ENCODE assay signal across 13 cellular contexts in the genomic region with DNA sequence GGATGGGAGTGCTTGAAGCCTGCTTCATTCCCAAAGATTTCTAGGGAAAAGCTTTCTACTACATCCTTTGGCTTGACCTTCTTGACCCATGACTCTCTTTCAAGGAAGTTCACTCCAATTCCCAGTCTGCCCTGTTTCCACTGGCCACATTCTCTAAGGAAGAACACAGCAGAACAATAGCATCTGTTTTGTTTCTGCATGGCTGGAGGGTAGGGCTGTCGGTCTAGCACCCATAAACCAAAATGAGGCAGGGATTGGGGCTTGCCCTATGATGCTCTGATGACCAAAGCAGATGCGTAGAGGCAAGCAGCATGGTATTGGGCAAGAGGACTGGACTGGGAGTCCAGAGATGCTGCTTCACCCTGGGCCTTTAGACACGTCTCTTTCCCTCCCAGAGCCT. TPM values are rescaled to one million over a fixed set of nuclear protein-coding genes. Genes with fewer than 3 reads are reported as not detected.
A peak's percentile ranks its signal among the peaks of the same experiment; 100 is the strongest.
DNase-seq lines count a peak whose midpoint lies in the region; ATAC-seq and TF ChIP-seq lines count a peak whose summit lies in the region.
"Had no signal": no experiment of that assay in that cellular context is flagged by ENCODE, and none has a peak within 500 bp of the region (broad histone marks: within the 10 kb centered on the region; RNA-seq: fewer than 3 reads in every experiment).

No MANE protein-coding gene starts in this region.

- no peak for TF ChIP-seq CTCF in progenitor cell of endocrine pancreas (IDR thresholded peaks at IDR 0.05; ENCODE audit: unreplicated experiment)

- ATAC-seq in HG03159 (IDR thresholded peaks at IDR 0.05; ENCODE audit: unreplicated experiment): no peak
- ATAC-seq: activated CD4-positive, CD25-positive, alpha-beta regulatory T cell treated with anti-CD3 and anti-CD28 coated beads, Interleukin-2, amount 50 U/mL, for 24 hours; lower lobe of right lung had no signal

- DNase-seq in H7 (peak; percentile 11), kidney tubule cell (ENCODE audit: low spot score) (peak; percentile 47), iPS-NIHi7 (ENCODE audit: extremely low spot score) (no peak), DMS153 (lab: John Stamatoyannopoulos, UW) (no peak), progenitor cell of endocrine pancreas (ENCODE audit: low spot score, unreplicated experiment) (no peak)
- DNase-seq: KBM-7, lower lobe of right lung, NCI-H2227 treated with DMSO at 0.1 percent for 48 hours had no signal

- H3K4me3 ChIP-seq in BLaER1 treated with 17β-estradiol and CSF1 and Interleukin-3, amounts not matched to agents 10 nM and 100 nM: peak overlapping the region in 8 of 10 experiments; percentile 64 to 78 (median 70); a peak in 12 of 20 replicates
- no peak overlapping the region for H3K4me3 ChIP-seq in H7 (ENCODE audit: insufficient read depth, low read depth, low read length)

- H3K27ac ChIP-seq in BLaER1 treated with 17β-estradiol and CSF1 and Interleukin-3, amounts not matched to agents 10 nM and 100 nM: no peak overlapping the region
- H3K27ac ChIP-seq in angular gyrus (ENCODE audit: low read depth, low read length): peak overlapping the region; percentile 71
- H3K27ac ChIP-seq: esophagus muscularis mucosa, lower lobe of right lung had no signal

- H4K20me1 ChIP-seq in BLaER1 treated with 17β-estradiol and CSF1 and Interleukin-3, amounts not matched to agents 10 nM and 100 nM: peaks cover 0 to 42% (median 0%) of the 10 kb centered on the region in 11 experiments; a peak in 6 of 22 replicates

- no peak overlapping the region for H3K4me3 Mint-ChIP-seq in progenitor cell of endocrine pancreas (ENCODE audit: low read depth)

- H3K9ac ChIP-seq in BLaER1 treated with 17β-estradiol and CSF1 and Interleukin-3, amounts not matched to agents 10 nM and 100 nM: peak overlapping the region in 5 of 11 experiments; percentile 69 to 84 (median 77); a peak in 4 of 22 replicates

- peaks cover 3% of the 10 kb centered on the region for H3K36me3 Mint-ChIP-seq in progenitor cell of endocrine pancreas (ENCODE audit: insufficient read depth)

- no peaks in the 10 kb centered on the region for H3K9me3 Mint-ChIP-seq in progenitor cell of endocrine pancreas (ENCODE audit: low read depth)

- H3K4me1 Mint-ChIP-seq in progenitor cell of endocrine pancreas (ENCODE audit: low read depth): peaks cover 2% of the 10 kb centered on the region

- peaks cover 13 to 45% (median 34%) of the 10 kb centered on the region in 10 experiments for H3K4me1 ChIP-seq in BLaER1 treated with 17β-estradiol and CSF1 and Interleukin-3, amounts not matched to agents 10 nM and 100 nM

- H3K9me3 ChIP-seq in BLaER1 treated with 17β-estradiol and CSF1 and Interleukin-3, amounts not matched to agents 10 nM and 100 nM (replicated peaks in 1 of 11): no peaks in the 10 kb centered on the region
- H3K9me3 ChIP-seq: esophagus muscularis mucosa, lower lobe of right lung had no signal

- H3K36me3 ChIP-seq in BLaER1 treated with 17β-estradiol and CSF1 and Interleukin-3, amounts not matched to agents 10 nM and 100 nM: peaks cover 1 to 20% (median 8%) of the 10 kb centered on the region in 11 experiments; a peak in 21 of 22 replicates
- H3K36me3 ChIP-seq in H7 (replicated peaks; ENCODE audit: control insufficient read depth, insufficient read depth, low read length): peaks cover 5% of the 10 kb centered on the region

- H3K27me3 Mint-ChIP-seq in progenitor cell of endocrine pancreas: peaks cover 36% of the 10 kb centered on the region

- H3K4me2 ChIP-seq in BLaER1 treated with 17β-estradiol and CSF1 and Interleukin-3, amounts not matched to agents 10 nM and 100 nM: peak overlapping the region; percentile 93 to 100 (median 99)

- no peak overlapping the region for H3K27ac Mint-ChIP-seq in progenitor cell of endocrine pancreas

- peaks cover 0 to 11% (median 5%) of the 10 kb centered on the region in 11 experiments; a peak in 11 of 22 replicates for H3K27me3 ChIP-seq in BLaER1 treated with 17β-estradiol and CSF1 and Interleukin-3, amounts not matched to agents 10 nM and 100 nM
- no peaks in the 10 kb centered on the region for H3K27me3 ChIP-seq in H7 (ENCODE audit: control insufficient read depth, insufficient read depth, low read length)

RNA-seq across cellular contexts. Expression of gene GOLGA2, which starts 24.1 kb away (rescaled TPM):
- 34.4 and 48.7 TPM in 2 replicates for total RNA-seq in H7 (2014; rRNA removed; shearing (Covaris generic))
- total RNA-seq in progenitor cell of endocrine pancreas: 87.0 and 108 TPM in 2 replicates

RNA-seq across cellular contexts. Expression of gene SWI5, which starts 24.4 kb away (rescaled TPM):
- total RNA-seq in H7 (2014; rRNA removed; shearing (Covaris generic)): 36.3 and 53.3 TPM in 2 replicates
- 18.8 and 20.7 TPM in 2 replicates for total RNA-seq in progenitor cell of endocrine pancreas

RNA-seq across cellular contexts. Expression of gene DNM1, which starts 48.5 kb away (rescaled TPM):
- total RNA-seq in H7 (2014; rRNA removed; shearing (Covaris generic)): 16.9 and 35.0 TPM in 2 replicates
- total RNA-seq in progenitor cell of endocrine pancreas: 34.1 and 38.0 TPM in 2 replicates

Comparison
In these comparisons a context has a peak if more than half of its experiments do, and no peak if none do; other contexts are left out.
1. DNase-seq: peak in H7 (single experiment) and kidney tubule cell (single experiment); none in iPS-NIHi7 (single experiment), DMS153 (single experiment) and progenitor cell of endocrine pancreas (single experiment).